11 cellular contexts compared by ENCODE assay signal in the genomic region with DNA sequence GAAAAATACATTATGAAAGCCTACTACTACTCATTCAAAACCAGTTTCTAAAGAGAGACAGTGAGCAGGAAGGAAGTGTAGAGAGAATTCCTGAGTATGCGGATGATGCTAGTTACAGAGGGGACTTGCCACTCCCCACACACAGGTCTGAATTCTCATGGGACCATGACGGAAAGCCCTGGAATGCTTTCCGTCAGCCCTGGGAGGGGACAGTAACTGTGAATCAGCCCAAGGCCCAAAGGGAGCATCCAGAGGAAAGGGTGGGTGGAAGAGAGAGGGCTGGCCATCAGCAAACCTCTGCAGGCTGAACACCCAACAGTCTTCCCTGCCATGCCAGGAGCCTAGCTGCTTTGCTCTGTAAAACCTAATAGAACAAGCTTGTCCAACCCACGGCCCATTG. TPM values are rescaled to one million over a fixed set of nuclear protein-coding genes. Genes with fewer than 3 reads are reported as not detected.
A peak's percentile ranks its signal among the peaks of the same experiment; 100 is the strongest.
DNase-seq lines count a peak whose midpoint lies in the region; ATAC-seq, FAIRE-seq and TF ChIP-seq lines count a peak whose summit lies in the region.
"Had no signal": no experiment of that assay in that cellular context is flagged by ENCODE, and none has a peak within 500 bp of the region (broad histone marks: within the 10 kb centered on the region; RNA-seq: fewer than 3 reads in every experiment).

No MANE protein-coding gene starts in this region.

- intact Hi-C loops in GM12878 (cut with micrococcal nuclease; ENCODE audit: unreplicated experiment) (no loop called here), mucosa of descending colon (cut with DNase I, micrococcal nuclease) (no loop called here)

- no peak for TF ChIP-seq POLR2A in GM12892 (IDR thresholded peaks at IDR 0.05; ENCODE audit: low read depth, low read length)
- no peak for TF ChIP-seq POLR2A in GM12878 (IDR thresholded peaks at IDR 0.05; ENCODE audit: low read depth, low read length)

- peaks cover 0 to 2% (median 0%) of the 10 kb centered on the region in 3 donors for H3K27me3 Mint-ChIP-seq in immature natural killer cell (ENCODE audit: low read depth in 3 of 3)

- H3K36me3 ChIP-seq in GM12878 (ENCODE audit: control insufficient read depth in 2 of 2, insufficient read depth in 2 of 2, low read length in 1 of 2) (peaks cover 0 to 17% of the 10 kb centered on the region in 2 experiments; a peak in 3 of 4 replicates), HAP-1 (replicated peaks) (no peaks in the 10 kb centered on the region), mucosa of descending colon (ENCODE audit: low read depth) (no peaks in the 10 kb centered on the region)

- DNase-seq in AG04449 (ENCODE audit: low read depth, low spot score) = peak; percentile 74
- DNase-seq in GM12892 (ENCODE audit: insufficient read length) = no peak
- DNase-seq in GM12878 (ENCODE audit: low read depth, low spot score) = no peak
- DNase-seq in immature natural killer cell = no peak
- no peak for DNase-seq in HAP-1 (ENCODE audit: low spot score in 2 of 2)
- DNase-seq in NCI-H187 (lab: John Stamatoyannopoulos, UW) = no peak
- DNase-seq in mucosa of descending colon = no peak
- DNase-seq: NCI-H526, substantia nigra had no signal

- RAD21 ChIA-PET in GM12878 (lab: Charles Lee; ENCODE audit: unreplicated experiment) = interaction anchor here (1.1 to 2.6 kb wide), 3 partner anchors 43 to 66 kb away, joined by 3 to 15 read pairs (median 3); no protein-coding TSS in a partner anchor

- peaks cover 71% of the 10 kb centered on the region for H3K79me2 ChIP-seq in GM12878 (ENCODE audit: control insufficient read depth, insufficient read depth, low read length)

- ATAC-seq in GM12878 (no peak), HG02981 (IDR thresholded peaks at IDR 0.05; ENCODE audit: unreplicated experiment) (no peak), mucosa of descending colon (no peak)

- POLR2A ChIA-PET in AG04449 (lab: Yijun Ruan, JAX) = no interaction called here
- POLR2A ChIA-PET in GM12878 (lab: Charles Lee) = interaction anchor here (1.2 to 3.6 kb wide), 3 partner anchors 9 to 38 kb away, joined by 5 to 10 read pairs (median 6); no protein-coding TSS in a partner anchor

- no peak for TF ChIP-seq RAD21 in GM12878 (IDR thresholded peaks at IDR 0.05; ENCODE audit: insufficient read depth, low read depth, low read length)

- H3K9me3 ChIP-seq in GM12878 (replicated peaks; ENCODE audit: control insufficient read depth, insufficient read depth, low read length) = no peaks in the 10 kb centered on the region
- no peaks in the 10 kb centered on the region for H3K9me3 ChIP-seq in HAP-1
- no peaks in the 10 kb centered on the region for H3K9me3 ChIP-seq in mucosa of descending colon

- peak overlapping the region; percentile 29 for H3K27ac ChIP-seq in GM12878 (ENCODE audit: control insufficient read depth, insufficient read depth)

- in situ Hi-C loops in GM12878 (cut with MboI) (no loop called here), HAP-1 (cut with MboI; ENCODE audit: low sequenced_read_pairs) (no loop called here)

- no TSS peak for BruUV-seq in GM12878 (replicated peaks; lab: Mats Ljungman, UMichigan)

- H3K4me3 Mint-ChIP-seq in immature natural killer cell = no peak overlapping the region
- H3K4me3 Mint-ChIP-seq: nephron had no signal

- peak; percentile 30 for FAIRE-seq in GM12892 (lab: Jason Lieb, UNC)
- FAIRE-seq in GM12878 (lab: Jason Lieb, UNC) = no peak

- no peak overlapping the region for H2AFZ ChIP-seq in GM12878 (ENCODE audit: control insufficient read depth, low read depth, low read length)

- H3K4me1 ChIP-seq in GM12878 (ENCODE audit: control insufficient read depth, insufficient read depth, low read length) (peaks cover 80% of the 10 kb centered on the region), HAP-1 (no peaks in the 10 kb centered on the region), mucosa of descending colon (ENCODE audit: low read depth) (peaks cover 5% of the 10 kb centered on the region)

- no peaks in the 10 kb centered on the region for H3K9me3 Mint-ChIP-seq in immature natural killer cell
- H3K9me3 Mint-ChIP-seq: nephron had no signal

- 0% methylated on average over 4 of the region's 4 CpGs for WGBS in GM12878 (ENCODE audit: insufficient coverage, insufficient replicate concordance, low lambda C conversion rate, missing lambda C conversion rate)

- H3K27me3 ChIP-seq in GM12878 (replicated peaks in 1 of 2; ENCODE audit: control insufficient read depth in 2 of 2, insufficient read depth in 2 of 2, low read length in 1 of 2) (no peaks in the 10 kb centered on the region), HAP-1 (ENCODE audit: low read depth) (no peaks in the 10 kb centered on the region)

- SMC1A ChIA-PET in GM12878 (lab: Charles Lee; ENCODE audit: uncharacterized antibody, unreplicated experiment) = interaction anchor here (0.8 to 5.7 kb wide), 10 partner anchors 9 to 115 kb away, joined by 3 to 38 read pairs (median 5); no protein-coding TSS in a partner anchor

- H3K4me3 ChIP-seq in AG04449 (ENCODE audit: low read depth, low read length) = no peak overlapping the region
- no peak overlapping the region for H3K4me3 ChIP-seq in GM12878
- no peak overlapping the region for H3K4me3 ChIP-seq in HAP-1
- no peak overlapping the region for H3K4me3 ChIP-seq in mucosa of descending colon

- H4K20me1 ChIP-seq in GM12878 (ENCODE audit: control insufficient read depth, insufficient read depth) = 0 out of 2 replicates have a peak, but pooled peaks cover 4% of the 10 kb centered on the region

- no peak overlapping the region for H3K9ac ChIP-seq in GM12878 (ENCODE audit: control insufficient read depth, insufficient read depth, low read length)

- no peak for TF ChIP-seq CTCF in AG04449 (IDR thresholded peaks at IDR 0.05; ENCODE audit: insufficient read depth, low read length, missing control alignments)
- no peak for TF ChIP-seq CTCF in GM12878 (IDR thresholded peaks at IDR 0.05 in 2 of 3, conservative IDR thresholded peaks at IDR 0.05 in 1 of 3; ENCODE audit: control insufficient read depth in 2 of 3, extremely low read depth in 1 of 3, insufficient read depth in 1 of 3, low read depth in 3 of 3, low read length in 3 of 3)
- no peak for TF ChIP-seq CTCF in mucosa of descending colon (IDR thresholded peaks at IDR 0.05)

- H3K4me2 ChIP-seq in GM12878 (ENCODE audit: control insufficient read depth, insufficient read depth) = 0 out of 2 replicates have a peak overlapping the region, but pooled peaks have one; percentile 10

- CTCF ChIA-PET in AG04449 (lab: Yijun Ruan, JAX) (interaction anchor here (1.1 to 5.2 kb wide), 3 partner anchors 9 to 111 kb away, joined by 4 to 34 read pairs (median 4); no protein-coding TSS in a partner anchor), GM12878 (lab: Yijun Ruan, JAX) (interaction anchor here (0.7 to 2.0 kb wide), 8 partner anchors 9 to 66 kb away, joined by 3 to 6 read pairs (median 4); no protein-coding TSS in a partner anchor)

- TF ChIP-seq EP300 in GM12878 (IDR thresholded peaks at IDR 0.05; ENCODE audit: borderline replicate concordance in 1 of 2, control insufficient read depth in 1 of 2, low read depth in 2 of 2, low read length in 2 of 2) = no peak

- peaks cover 0 to 97% of the 10 kb centered on the region in 2 donors for H3K4me1 Mint-ChIP-seq in immature natural killer cell

- peaks cover 0 to 3% (median 0%) of the 10 kb centered on the region in 3 donors for H3K36me3 Mint-ChIP-seq in immature natural killer cell

- H3K27ac Mint-ChIP-seq in immature natural killer cell = peak overlapping the region; percentile 7 to 74 (median 60)
- H3K27ac Mint-ChIP-seq: nephron had no signal

RNA-seq across cellular contexts. Expression of gene RCSD1, which starts 36.4 kb away (rescaled TPM):
- 68.5 TPM for polyA plus RNA-seq in GM12892 (2012; ENCODE audit: missing spikeins)
- 50.6 and 59.2 TPM in 2 replicates for total RNA-seq in GM12878 (2013; cell fraction: nucleolus; rRNA removed)
- total RNA-seq in GM12878 (2014; rRNA removed) (64.2 and 65.7 TPM in 2 replicates), GM12878 (2014; rRNA removed; fragmentation: Illumina TruSeq; extraction: Trizol) (73.6 and 76.7 TPM in 2 replicates), GM12878 (2021) (77.4 and 78.3 TPM in 2 replicates), mucosa of descending colon (10 to 100 TPM in 1 of 3 donors, 1 to 10 TPM in 2; 3.9 to 10.8 (median 8.4) TPM)
- 42.5 TPM for polyA plus RNA-seq in GM12878 (2011; ENCODE audit: low read depth)
- polyA plus RNA-seq in GM12878 (2011; rRNA removed) (54.8 and 59.3 TPM in 2 replicates), GM12878 (2014; fragmentation: Illumina TruSeq; extraction: Trizol) (56.8 and 71.5 TPM in 2 replicates), GM12878 (2014; fragmentation: Nextera tagmentation; extraction: Ambion mirVana) (10 to 100 TPM; 11.4 to 18.9 TPM), GM12878 (2014; rRNA removed) (69.6 and 71.7 TPM in 2 replicates), GM12878 (2016; fragmentation: Nextera tagmentation; extraction: Ambion mirVana) (10 to 100 TPM; 74.6 to 75.7 TPM), immature natural killer cell (100 to 1,000 TPM in 2 of 3 donors, 10 to 100 TPM in 1; 96.2 to 179 (median 129) TPM)
- 37.4 and 40.7 TPM in 2 replicates for polyA plus RNA-seq in GM12878 (2011; cell fraction: cytosol; rRNA removed)
- polyA plus RNA-seq in GM12878 (2011; cell fraction: nucleus; rRNA removed) = 21.2 and 25.8 TPM in 2 replicates
- polyA plus RNA-seq in GM12878 (2012) = 62.9 and 72.8 TPM in 2 replicates
- polyA minus RNA-seq in GM12878 (2011; rRNA and poly(A)+ RNA removed) = 45.6 and 53.5 TPM in 2 replicates
- polyA minus RNA-seq in GM12878 (2011; cell fraction: cytosol; rRNA and poly(A)+ RNA removed) = 19.9 and 20.6 TPM in 2 replicates
- 12.7 and 26.7 TPM in 2 replicates for polyA minus RNA-seq in GM12878 (2011; cell fraction: nucleus; rRNA and poly(A)+ RNA removed)

RNA-seq across cellular contexts. Expression of gene MPZL1, which starts 55.4 kb away (rescaled TPM):
- 31.9 TPM for polyA plus RNA-seq in GM12892 (2012; ENCODE audit: missing spikeins)
- total RNA-seq in GM12878 (2013; cell fraction: nucleolus; rRNA removed) = 68.4 and 72.7 TPM in 2 replicates
- 40.6 and 44.5 TPM in 2 replicates for total RNA-seq in GM12878 (2014; rRNA removed)
- total RNA-seq in GM12878 (2014; rRNA removed; fragmentation: Illumina TruSeq; extraction: Trizol) = 45.4 and 46.4 TPM in 2 replicates
- total RNA-seq in GM12878 (2021) = 41.8 and 42.0 TPM in 2 replicates
- polyA plus RNA-seq in GM12878 (2011; ENCODE audit: low read depth) = 14.5 TPM
- 51.5 and 54.3 TPM in 2 replicates for polyA plus RNA-seq in GM12878 (2011; rRNA removed)
- polyA plus RNA-seq in GM12878 (2011; cell fraction: cytosol; rRNA removed) = 30.4 and 34.3 TPM in 2 replicates
- polyA plus RNA-seq in GM12878 (2011; cell fraction: nucleus; rRNA removed) = 41.2 and 50.5 TPM in 2 replicates
- polyA plus RNA-seq in GM12878 (2012) = 19.9 and 23.7 TPM in 2 replicates
- polyA plus RNA-seq in GM12878 (2014; fragmentation: Illumina TruSeq; extraction: Trizol) = 54.6 and 61.8 TPM in 2 replicates
- 10 to 100 TPM in 1 of 2 experiments, 1 to 10 TPM in 1; 9.8 to 12.0 TPM for polyA plus RNA-seq in GM12878 (2014; fragmentation: Nextera tagmentation; extraction: Ambion mirVana)
- polyA plus RNA-seq in GM12878 (2014; rRNA removed) = 38.9 and 45.4 TPM in 2 replicates
- polyA plus RNA-seq in GM12878 (2016; fragmentation: Nextera tagmentation; extraction: Ambion mirVana) = 10 to 100 TPM; 59.2 to 60.9 TPM
- polyA minus RNA-seq in GM12878 (2011; rRNA and poly(A)+ RNA removed) = 27.8 and 47.7 TPM in 2 replicates
- 15.1 and 16.2 TPM in 2 replicates for polyA minus RNA-seq in GM12878 (2011; cell fraction: cytosol; rRNA and poly(A)+ RNA removed)
- polyA minus RNA-seq in GM12878 (2011; cell fraction: nucleus; rRNA and poly(A)+ RNA removed) = 15.6 and 20.3 TPM in 2 replicates
- polyA plus RNA-seq in immature natural killer cell = 10 to 100 TPM in 2 of 3 donors, 1 to 10 TPM in 1; 6.8 to 14.3 (median 12.1) TPM
- total RNA-seq in mucosa of descending colon = 100 to 1,000 TPM in 2 of 3 donors, 10 to 100 TPM in 1; 95.6 to 117 (median 103) TPM

Comparison
In these comparisons a context has a peak if more than half of its experiments do, and no peak if none do; other contexts are left out.
1. RNA of gene RCSD1, which starts 36.4 kb away (total RNA-seq): 50.6 to 78.3 TPM in GM12878; 3.9 to 10.8 TPM in mucosa of descending colon; every median in the first group is over 4 times any median in the second.